Comparison of ENCODE assay signal across 15 cellular contexts in the genomic region with DNA sequence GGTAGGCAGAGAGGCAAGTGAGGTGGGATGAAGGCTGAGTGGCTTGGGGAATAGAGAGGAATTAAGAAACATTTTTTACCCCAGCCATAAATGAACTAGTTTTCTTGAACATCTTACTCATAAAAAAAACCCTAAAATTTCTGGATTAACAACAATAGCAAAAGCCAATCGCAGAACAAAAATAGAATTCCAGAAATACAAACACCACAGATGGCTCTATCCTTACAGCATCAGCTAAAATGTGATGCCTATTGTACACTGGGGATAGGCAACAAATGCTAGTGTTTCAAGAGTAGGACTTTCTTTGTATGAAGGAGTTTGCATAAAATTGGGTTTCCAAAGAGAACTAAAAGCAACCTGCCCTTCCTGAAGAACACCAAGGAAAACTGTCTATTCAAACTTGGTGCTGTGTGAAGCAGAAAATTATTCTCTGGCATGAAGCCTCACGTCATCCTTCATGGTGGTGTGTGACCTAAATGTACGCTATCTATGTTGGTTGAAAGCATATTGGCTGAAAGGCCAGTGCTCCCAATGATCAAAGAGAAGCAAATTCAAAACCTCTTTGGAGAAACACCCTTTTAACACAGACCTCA.
DNase-seq lines count a peak whose midpoint lies in the region; ATAC-seq and TF ChIP-seq lines count a peak whose summit lies in the region.
"Had no signal": no experiment of that assay in that cellular context is flagged by ENCODE, and none has a peak within 500 bp of the region (broad histone marks: within the 10 kb centered on the region; RNA-seq: fewer than 3 reads in every experiment).

No MANE protein-coding gene starts in this region.

- H3K27ac Mint-ChIP-seq in nephron = peak overlapping the region in 2 of 3 experiments; percentile 43 to 74
- H3K27ac Mint-ChIP-seq: B cell; CD4-positive, CD25-positive, alpha-beta regulatory T cell; CD8-positive, alpha-beta T cell; HFFc6 had no signal

- no peak for TF ChIP-seq CTCF in nephron (IDR thresholded peaks at IDR 0.05; ENCODE audit: unreplicated experiment in 3 of 3)

- in situ Hi-C loops in G401 (cut with HindIII; ENCODE audit: low sequenced_read_pairs) = no loop called here

- no peak overlapping the region for H3K4me3 Mint-ChIP-seq in nephron
- H3K4me3 Mint-ChIP-seq: B cell; CD4-positive, CD25-positive, alpha-beta regulatory T cell; CD8-positive, alpha-beta T cell; HFFc6 had no signal

- DNase-seq in G401 (ENCODE audit: low spot score) (peak; percentile 67), cerebellum (ENCODE audit: low spot score) (peak; percentile 45), DMS114 treated with DMSO at 0.1 percent for 48 hours (lab: John Stamatoyannopoulos, UW; ENCODE audit: unreplicated experiment) (no peak), epidermal melanocyte (ENCODE audit: insufficient read length, low spot score) (no peak)
- DNase-seq: Caco-2; CD4-positive, CD25-positive, alpha-beta regulatory T cell; CD8-positive, alpha-beta T cell; DMS79; EL; GF-D8; GOT3; HFFc6 had no signal

- peaks cover 27% of the 10 kb centered on the region for H3K36me3 Mint-ChIP-seq in nephron (ENCODE audit: low read depth)
- H3K36me3 Mint-ChIP-seq: CD4-positive, CD25-positive, alpha-beta regulatory T cell had no signal

- ATAC-seq in HG03095 (IDR thresholded peaks at IDR 0.05; ENCODE audit: unreplicated experiment) = no peak
- ATAC-seq: CD8-positive, alpha-beta T cell had no signal

- no peaks in the 10 kb centered on the region for H3K27me3 Mint-ChIP-seq in nephron (ENCODE audit: low read depth)
- H3K27me3 Mint-ChIP-seq: B cell; CD4-positive, CD25-positive, alpha-beta regulatory T cell had no signal

- H3K4me1 Mint-ChIP-seq in nephron = peaks cover 7% of the 10 kb centered on the region

- H3K9me3 Mint-ChIP-seq in nephron = peaks cover 23% of the 10 kb centered on the region

Comparison
In these comparisons a context has a peak if more than half of its experiments do, and no peak if none do; other contexts are left out.
1. DNase-seq: peak in G401 (single experiment) and cerebellum (single experiment); none in DMS114 treated with DMSO at 0.1 percent for 48 hours (single experiment) and epidermal melanocyte (single experiment).